Comparison of ENCODE assay signal across 9 cellular contexts in the genomic region with DNA sequence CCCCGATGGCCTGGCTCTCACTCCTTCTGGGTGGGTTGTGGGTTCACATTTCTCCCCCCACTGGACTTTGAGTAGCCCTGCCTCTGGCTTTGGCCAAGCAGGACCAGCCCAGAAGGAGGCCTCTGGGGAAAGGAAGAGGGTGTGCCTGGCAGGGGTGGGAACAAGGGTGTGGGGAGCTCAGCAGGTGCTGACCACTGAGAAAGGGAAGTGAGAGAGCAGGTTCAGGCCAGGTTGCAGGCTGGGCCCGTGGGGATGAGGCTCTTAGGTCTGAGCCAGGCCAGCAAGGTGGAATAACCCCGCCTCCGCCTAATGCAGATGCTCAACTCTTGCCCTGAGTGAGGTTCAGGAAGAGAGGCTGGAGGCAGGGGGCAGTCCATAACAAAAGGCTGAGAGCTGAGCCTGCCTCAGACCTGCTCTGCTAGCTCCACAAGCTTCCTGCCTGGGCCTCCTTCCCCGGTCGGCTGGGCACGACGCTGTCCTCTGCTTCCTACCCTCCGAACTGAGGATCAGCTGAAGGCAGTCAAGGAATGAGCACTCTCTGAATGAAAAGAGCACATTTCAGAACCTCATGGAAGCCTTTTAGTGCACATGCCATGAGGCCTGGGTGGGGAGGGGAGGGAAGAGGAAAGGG.
A peak's percentile ranks its signal among the peaks of the same experiment; 100 is the strongest.
DNase-seq lines count a peak whose midpoint lies in the region; ATAC-seq and TF ChIP-seq lines count a peak whose summit lies in the region.
"Had no signal": no experiment of that assay in that cellular context is flagged by ENCODE, and none has a peak within 500 bp of the region (broad histone marks: within the 10 kb centered on the region; RNA-seq: fewer than 3 reads in every experiment).

No MANE protein-coding gene starts in this region.

- H3K27ac ChIP-seq in ascending aorta = no peak overlapping the region

- H3K27ac Mint-ChIP-seq in naive B cell = peak overlapping the region; percentile 57 to 91 (median 88)
- H3K27ac Mint-ChIP-seq: T-helper 2 cell treated with Interferon-gamma antibody and Interleukin-4, amounts not matched to agents 5 μg/mL and 100 μg/mL, for 36 hours had no signal

- intact Hi-C loops in ascending aorta (cut with DNase I) = no loop called here

- peaks cover 56 to 66% (median 62%) of the 10 kb centered on the region in 3 donors for H3K4me1 Mint-ChIP-seq in naive B cell

- H3K36me3 ChIP-seq in ascending aorta = no peaks in the 10 kb centered on the region

- H3K36me3 Mint-ChIP-seq in naive B cell = no peaks in the 10 kb centered on the region

- no peak for TF ChIP-seq CTCF in ascending aorta (IDR thresholded peaks at IDR 0.05)

- no peaks in the 10 kb centered on the region for H3K4me1 ChIP-seq in ascending aorta

- DNase-seq in naive B cell (no peak), NCI-H1694 (lab: John Stamatoyannopoulos, UW) (no peak), ascending aorta (ENCODE audit: low spot score in 2 of 2) (no peak), SHP77 (lab: John Stamatoyannopoulos, UW) (no peak), midbrain (lab: John Stamatoyannopoulos, UW) (no peak)

- H3K9me3 Mint-ChIP-seq in naive B cell = peaks cover 0 to 3% (median 0%) of the 10 kb centered on the region in 7 donors
- H3K9me3 Mint-ChIP-seq: T-helper 2 cell treated with Interferon-gamma antibody and Interleukin-4, amounts not matched to agents 5 μg/mL and 100 μg/mL, for 36 hours had no signal

- H3K9me3 ChIP-seq in ascending aorta = no peaks in the 10 kb centered on the region

- peaks cover 0 to 12% (median 0%) of the 10 kb centered on the region in 3 donors for H3K27me3 Mint-ChIP-seq in naive B cell

- peak; percentile 71 for ATAC-seq in GM18861 (IDR thresholded peaks at IDR 0.05; ENCODE audit: unreplicated experiment)
- ATAC-seq in GM21737 (IDR thresholded peaks at IDR 0.05; ENCODE audit: unreplicated experiment) = peak; percentile 76
- ATAC-seq in HG03565 (IDR thresholded peaks at IDR 0.05; ENCODE audit: unreplicated experiment) = peak; percentile 71
- peak; percentile 58 to 67 for ATAC-seq in naive B cell (ENCODE audit: low read depth in 2 of 2)

- no peaks in the 10 kb centered on the region for H3K27me3 ChIP-seq in ascending aorta

- H3K4me3 ChIP-seq in ascending aorta = no peak overlapping the region

- peak overlapping the region in 6 of 8 donors; percentile 57 to 81 (median 70) for H3K4me3 Mint-ChIP-seq in naive B cell
- H3K4me3 Mint-ChIP-seq: T-helper 2 cell treated with Interferon-gamma antibody and Interleukin-4, amounts not matched to agents 5 μg/mL and 100 μg/mL, for 36 hours had no signal
